ENCODE assay signal across 8 cellular contexts in the genomic region with DNA sequence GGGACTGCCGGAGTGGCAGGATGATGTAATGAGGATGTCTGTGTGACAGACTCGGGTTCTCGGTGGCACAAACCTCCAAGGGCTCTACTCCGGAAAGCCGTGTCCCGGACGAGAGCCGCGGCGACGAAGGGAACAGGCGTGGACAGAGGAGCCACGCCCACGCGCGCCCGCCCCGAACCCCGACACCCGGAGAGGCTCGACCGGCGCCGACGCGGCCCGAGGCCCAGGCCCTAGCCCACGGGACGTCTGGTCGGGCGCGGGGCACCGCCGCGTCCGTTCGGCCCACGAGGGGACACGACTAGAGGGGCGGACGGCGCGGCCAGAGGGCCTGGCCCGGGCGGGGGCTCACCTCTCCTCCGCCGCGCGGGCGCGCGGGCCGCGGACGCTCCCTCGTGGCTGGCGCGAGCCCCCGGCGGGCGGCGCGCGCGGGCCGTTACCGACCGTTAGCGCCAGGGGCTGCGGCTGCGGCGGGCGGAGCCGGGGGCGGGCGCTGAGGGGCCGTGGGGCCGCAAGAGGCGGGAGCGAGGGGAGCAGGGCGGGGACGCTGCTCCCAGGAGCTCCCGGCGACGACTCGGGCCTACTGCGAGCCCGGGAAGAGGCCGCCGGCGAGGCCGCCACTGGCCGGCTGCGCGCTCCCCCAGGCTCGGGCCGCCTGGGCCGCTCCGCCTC.
DNase-seq lines count a peak whose midpoint lies in the region; ATAC-seq and TF ChIP-seq lines count a peak whose summit lies in the region.

No MANE protein-coding gene starts in this region.

- H3K9ac ChIP-seq in parathyroid adenoma: no peak overlapping the region

- peak overlapping the region; percentile 59 for H3K27ac ChIP-seq in parathyroid adenoma

- DNase-seq in AG08395 (ENCODE audit: low spot score) (peak; percentile 33), NCI-H1092 treated with DMSO at 0.1 percent for 48 hours (lab: John Stamatoyannopoulos, UW) (peak; percentile 76), glomerular visceral epithelial cell (ENCODE audit: extremely low spot score) (peak; percentile 39), GM13977 (ENCODE audit: low spot score) (no peak)
- DNase-seq in activated CD8-positive, alpha-beta memory T cell treated with anti-CD3 and anti-CD28 coated beads, Interleukin-2, amount 50 U/mL, for 4 hours: peak; percentile 36

- in situ Hi-C loops in GM13977 (cut with MboI; ENCODE audit: low pct_unique_long_range_greater_than_20kb, low sequenced_read_pairs, unreplicated experiment): loop anchor here (25.0 kb wide), 1 partner anchor 641 kb away; a partner anchor contains a TSS

- no peaks in the 10 kb centered on the region for H3K79me2 ChIP-seq in parathyroid adenoma

- H3K4me2 ChIP-seq in parathyroid adenoma (ENCODE audit: low read length): peak overlapping the region; percentile 66

- H3K27me3 ChIP-seq in parathyroid adenoma (ENCODE audit: control insufficient read depth, insufficient read depth, low read length): no peaks in the 10 kb centered on the region

- H3K36me3 ChIP-seq in parathyroid adenoma (ENCODE audit: control insufficient read depth, insufficient read depth, low read length): no peaks in the 10 kb centered on the region

- no peak for TF ChIP-seq CTCF in GM12875 (IDR thresholded peaks at IDR 0.05; ENCODE audit: borderline replicate concordance, insufficient read depth, low read depth, low read length)
- TF ChIP-seq CTCF in parathyroid adenoma (IDR thresholded peaks at IDR 0.05): no peak
- no peak for TF ChIP-seq CTCF in GM13977 (IDR thresholded peaks at IDR 0.05; ENCODE audit: extremely low read depth, insufficient read depth, missing control alignments)

- H3K9me3 ChIP-seq in parathyroid adenoma (ENCODE audit: control insufficient read depth, low read length): no peaks in the 10 kb centered on the region

- H3K4me3 ChIP-seq in GM12875 (ENCODE audit: low read depth, low read length) (peak overlapping the region; percentile 71), parathyroid adenoma (ENCODE audit: low read depth, low read length) (peak overlapping the region; percentile 46)

- peak; percentile 68 for ATAC-seq in HG02798 (IDR thresholded peaks at IDR 0.05; ENCODE audit: poor library complexity, unreplicated experiment)

- H2AFZ ChIP-seq in parathyroid adenoma: peak overlapping the region; percentile 81

- peaks cover 3% of the 10 kb centered on the region for H3K4me1 ChIP-seq in parathyroid adenoma
